In genomic region chr3:67357610-67358458, GRCh38 we compare ENCODE assay signal across 9 cellular contexts.
A peak's percentile ranks its signal among the peaks of the same experiment; 100 is the strongest.
DNase-seq lines count a peak whose midpoint lies in the region; ATAC-seq and TF ChIP-seq lines count a peak whose summit lies in the region.
"Had no signal": no experiment of that assay in that cellular context is flagged by ENCODE, and none has a peak within 500 bp of the region (broad histone marks: within the 10 kb centered on the region; RNA-seq: fewer than 3 reads in every experiment).

No MANE protein-coding gene starts in this region.

- no peak overlapping the region for H3K4me3 ChIP-seq in HFF-Myc (replicated peaks; ENCODE audit: low read depth, low read length)
- no peak overlapping the region for H3K4me3 ChIP-seq in epithelial cell of esophagus (ENCODE audit: low read length)
- H3K4me3 ChIP-seq: BLaER1 treated with 17β-estradiol and CSF1 and Interleukin-3, amounts not matched to agents 10 nM and 100 nM had no signal

- no peaks in the 10 kb centered on the region for H3K36me3 Mint-ChIP-seq in stimulated activated effector memory CD8-positive, alpha-beta T cell treated with anti-CD3 and anti-CD28 coated beads, Interleukin-12 subunit alpha, Interleukin-12 subunit beta, amount 100 ng/mL, for 72 hours

- ATAC-seq in stimulated activated effector memory CD8-positive, alpha-beta T cell treated with anti-CD3 and anti-CD28 coated beads, Interleukin-12 subunit alpha, Interleukin-12 subunit beta, amount 100 ng/mL, for 72 hours, result peak; percentile 37

- H3K4me3 Mint-ChIP-seq in stimulated activated effector memory CD8-positive, alpha-beta T cell treated with anti-CD3 and anti-CD28 coated beads, Interleukin-12 subunit alpha, Interleukin-12 subunit beta, amount 100 ng/mL, for 72 hours, result no peak overlapping the region

- H3K27ac Mint-ChIP-seq in stimulated activated effector memory CD8-positive, alpha-beta T cell treated with anti-CD3 and anti-CD28 coated beads, Interleukin-12 subunit alpha, Interleukin-12 subunit beta, amount 100 ng/mL, for 72 hours, result no peak overlapping the region

- DNase-seq in NCI-H1436 (lab: John Stamatoyannopoulos, UW), result peak; percentile 12
- no peak for DNase-seq in NCI-H1436 treated with DMSO at 0.1 percent for 48 hours (lab: John Stamatoyannopoulos, UW)
- DNase-seq in HFF-Myc (ENCODE audit: extremely low read depth, low read depth), result peak; percentile 35
- DNase-seq in NCI-H460 (ENCODE audit: extremely low read depth, low read depth), result peak; percentile 26
- peak; percentile 54 for DNase-seq in epithelial cell of esophagus (ENCODE audit: low read depth)
- DNase-seq in stimulated activated effector memory CD8-positive, alpha-beta T cell treated with anti-CD3 and anti-CD28 coated beads, Interleukin-12 subunit alpha, Interleukin-12 subunit beta, amount 100 ng/mL, for 72 hours (ENCODE audit: low spot score in 2 of 2), result no peak
- no peak for DNase-seq in stimulated activated naive CD4-positive, alpha-beta T cell (lab: John Stamatoyannopoulos, UW)
- DNase-seq in NOMO-1 treated with DMSO at 0.1 percent for 48 hours (lab: John Stamatoyannopoulos, UW; ENCODE audit: unreplicated experiment), result no peak

- H3K4me1 Mint-ChIP-seq in stimulated activated effector memory CD8-positive, alpha-beta T cell treated with anti-CD3 and anti-CD28 coated beads, Interleukin-12 subunit alpha, Interleukin-12 subunit beta, amount 100 ng/mL, for 72 hours, result peaks cover 22% of the 10 kb centered on the region

- H3K9me3 Mint-ChIP-seq in stimulated activated effector memory CD8-positive, alpha-beta T cell treated with anti-CD3 and anti-CD28 coated beads, Interleukin-12 subunit alpha, Interleukin-12 subunit beta, amount 100 ng/mL, for 72 hours, result no peaks in the 10 kb centered on the region

- TF ChIP-seq CTCF in HFF-Myc (IDR thresholded peaks at IDR 0.05; ENCODE audit: low read depth, low read length, missing control alignments) (peak; percentile 48), epithelial cell of esophagus (IDR thresholded peaks at IDR 0.05; ENCODE audit: insufficient read depth, low read depth, low read length, missing control alignments) (peak; percentile 63)

Comparison
In these comparisons a context has a peak if more than half of its experiments do, and no peak if none do; other contexts are left out.
1. DNase-seq: peak in NCI-H1436 (single experiment), HFF-Myc (single experiment), NCI-H460 (single experiment) and epithelial cell of esophagus (single experiment); none in NCI-H1436 treated with DMSO at 0.1 percent for 48 hours (single experiment), stimulated activated effector memory CD8-positive, alpha-beta T cell treated with anti-CD3 and anti-CD28 coated beads, Interleukin-12 subunit alpha, Interleukin-12 subunit beta, amount 100 ng/mL, for 72 hours (0 of 2), stimulated activated naive CD4-positive, alpha-beta T cell (0 of 6) and NOMO-1 treated with DMSO at 0.1 percent for 48 hours (single experiment).